17 cellular contexts compared by ENCODE assay signal in the genomic region with DNA sequence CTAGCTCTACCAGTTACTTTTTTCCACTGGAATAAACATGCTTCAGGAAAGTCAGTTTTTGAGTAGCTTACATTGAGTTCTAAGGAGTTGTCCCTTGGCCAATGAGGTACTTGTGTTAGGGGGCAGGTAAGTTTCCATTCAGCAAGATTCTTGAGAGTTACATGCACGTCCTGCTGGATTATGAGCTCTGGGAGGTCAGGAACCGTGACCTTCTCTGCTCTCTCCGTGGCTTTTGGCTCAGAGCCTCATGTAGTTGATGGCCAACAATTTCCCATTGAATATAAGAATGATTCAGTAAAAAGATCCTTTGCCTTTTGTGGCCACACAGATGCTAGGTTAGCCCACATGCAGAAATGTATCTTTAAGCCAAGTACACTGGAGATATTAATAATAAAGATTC.
"Had no signal": no experiment of that assay in that cellular context is flagged by ENCODE, and none has a peak within 500 bp of the region (broad histone marks: within the 10 kb centered on the region; RNA-seq: fewer than 3 reads in every experiment).

No MANE protein-coding gene starts in this region.

- DNase-seq: activated CD4-positive, alpha-beta T cell treated with anti-CD3 and anti-CD28 coated beads for 1 hour; activated gamma-delta T cell treated with Interleukin-2 at 50 U/mL for 16 hours; activated T-cell treated with anti-CD3 and anti-CD28 coated beads, Interleukin-2, amount 50 U/mL, for 72 hours; adrenal gland; effector CD8-positive, alpha-beta T cell; head of caudate nucleus; kidney; small intestine; stimulated activated CD4-positive, alpha-beta T cell treated with anti-CD3 and anti-CD28 coated beads, Interleukin-15, amount 100 ng/mL, for 24 hours; stimulated activated CD4-positive, alpha-beta T cell treated with anti-CD3 and anti-CD28 coated beads, Interleukin-2, amount 100 ng/mL, for 48 hours; T-helper 2 cell; WERI-Rb-1 had no signal

- FAIRE-seq: bronchial epithelial cell, kidney, small intestine had no signal

- ATAC-seq: activated naive CD4-positive, alpha-beta T cell treated with anti-CD3 and anti-CD28 coated beads, Interleukin-2, amount 50 U/mL, for 72 hours; activated T-cell treated with anti-CD3 and anti-CD28 coated beads, Interleukin-2, amount 50 U/mL, for 72 hours; esophagus mucosa; gastrocnemius medialis; left lobe of liver had no signal
